9 cellular contexts compared by ENCODE assay signal in the genomic region with DNA sequence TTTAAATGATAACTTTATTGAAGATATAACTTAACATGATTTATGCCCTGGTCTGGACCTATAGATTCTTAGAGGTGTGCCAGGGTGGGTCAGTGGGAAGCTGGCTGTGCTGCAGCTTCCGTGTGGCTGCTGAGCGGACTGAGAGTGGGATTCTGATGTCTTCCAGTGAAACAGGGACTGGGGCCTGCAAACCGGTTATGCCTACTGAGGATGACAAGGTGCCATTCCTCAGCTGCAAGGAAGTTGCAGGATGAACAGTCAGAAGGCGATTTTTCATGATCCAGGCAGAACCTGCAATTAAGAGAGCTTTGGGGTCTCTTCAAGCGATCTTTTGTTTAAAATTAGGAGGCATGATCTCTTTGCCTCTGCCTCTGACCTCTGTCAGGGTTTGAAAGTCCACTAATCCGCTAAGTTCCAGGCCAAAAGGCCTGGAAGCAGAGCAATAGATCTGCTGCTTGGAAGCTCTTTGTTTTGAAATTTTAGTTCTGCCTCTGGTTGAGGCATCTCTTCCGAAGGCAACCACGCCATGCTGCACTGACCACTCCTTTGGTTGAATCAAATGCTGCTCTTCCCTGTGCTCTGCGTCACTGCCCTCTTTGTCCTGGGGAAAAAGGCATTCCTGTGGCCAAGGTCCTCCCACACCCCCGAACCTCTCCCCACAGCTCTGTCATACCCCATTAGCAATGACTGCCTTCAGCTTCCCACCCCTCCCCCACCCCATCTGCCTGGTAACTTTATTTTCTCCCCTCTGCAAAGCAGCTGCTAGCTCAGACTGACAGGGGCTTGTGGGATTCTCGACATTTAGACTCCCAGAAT. TPM values are rescaled to one million over a fixed set of nuclear protein-coding genes. Genes with fewer than 3 reads are reported as not detected.
A peak's percentile ranks its signal among the peaks of the same experiment; 100 is the strongest.
DNase-seq lines count a peak whose midpoint lies in the region; ATAC-seq, FAIRE-seq and TF ChIP-seq lines count a peak whose summit lies in the region.
"Had no signal": no experiment of that assay in that cellular context is flagged by ENCODE, and none has a peak within 500 bp of the region (broad histone marks: within the 10 kb centered on the region; RNA-seq: fewer than 3 reads in every experiment).

No MANE protein-coding gene starts in this region.

- H3K4me3 Mint-ChIP-seq in activated naive CD4-positive, alpha-beta T cell treated with anti-CD3 and anti-CD28 coated beads, Interleukin-2, amount 50 U/mL, for 24 hours: peak overlapping the region; percentile 72
- peak overlapping the region; percentile 93 for H3K4me3 Mint-ChIP-seq in glutamatergic neuron (ENCODE audit: unreplicated experiment)

- TF ChIP-seq POLR2A in GM18505 (IDR thresholded peaks at IDR 0.05; ENCODE audit: borderline replicate concordance, extremely low read depth, insufficient read depth, insufficient read length): no peak

- H3K4me1 Mint-ChIP-seq in activated naive CD4-positive, alpha-beta T cell treated with anti-CD3 and anti-CD28 coated beads, Interleukin-2, amount 50 U/mL, for 24 hours: peaks cover 72% of the 10 kb centered on the region
- peaks cover 33% of the 10 kb centered on the region for H3K4me1 Mint-ChIP-seq in glutamatergic neuron (ENCODE audit: low read depth, unreplicated experiment)

- ATAC-seq in GM18505 (IDR thresholded peaks at IDR 0.05; ENCODE audit: unreplicated experiment): no peak

- H3K36me3 ChIP-seq in thymus (ENCODE audit: control insufficient read depth, insufficient read depth): no peaks in the 10 kb centered on the region

- in situ Hi-C loops in SK-MEL-5 (cut with HindIII; ENCODE audit: low pct_unique_long_range_greater_than_20kb, low sequenced_read_pairs): no loop called here

- no peaks in the 10 kb centered on the region for H3K9me3 Mint-ChIP-seq in activated naive CD4-positive, alpha-beta T cell treated with anti-CD3 and anti-CD28 coated beads, Interleukin-2, amount 50 U/mL, for 24 hours
- peaks cover 29% of the 10 kb centered on the region for H3K9me3 Mint-ChIP-seq in glutamatergic neuron (ENCODE audit: unreplicated experiment)

- peak overlapping the region; percentile 96 for H3K27ac Mint-ChIP-seq in activated naive CD4-positive, alpha-beta T cell treated with anti-CD3 and anti-CD28 coated beads, Interleukin-2, amount 50 U/mL, for 24 hours
- peak overlapping the region; percentile 100 for H3K27ac Mint-ChIP-seq in glutamatergic neuron (ENCODE audit: unreplicated experiment)

- WGBS in thymus: 84% methylated on average over 11 of the region's 11 CpGs

- H3K27me3 Mint-ChIP-seq in activated naive CD4-positive, alpha-beta T cell treated with anti-CD3 and anti-CD28 coated beads, Interleukin-2, amount 50 U/mL, for 24 hours: no peaks in the 10 kb centered on the region
- H3K27me3 Mint-ChIP-seq in glutamatergic neuron (ENCODE audit: unreplicated experiment): peaks cover 21% of the 10 kb centered on the region

- no peaks in the 10 kb centered on the region for H3K9me3 ChIP-seq in thymus (ENCODE audit: control insufficient read depth)

- peaks cover 26% of the 10 kb centered on the region for H3K4me1 ChIP-seq in thymus (ENCODE audit: control insufficient read depth, insufficient read depth, low read length)

- H3K27ac ChIP-seq in thymus (ENCODE audit: low read depth): peak overlapping the region; percentile 36
- H3K27ac ChIP-seq: epithelial cell of prostate had no signal

- TF ChIP-seq CTCF in glutamatergic neuron (IDR thresholded peaks at IDR 0.05; ENCODE audit: partially characterized antibody, unreplicated experiment) (no peak), GM10248 (IDR thresholded peaks at IDR 0.05; ENCODE audit: control extremely low read depth, extremely low read depth, low read depth, missing control alignments) (no peak)

- POLR2A ChIA-PET in GM10248 (lab: Yijun Ruan, JAX): no interaction called here

- peaks cover 1% of the 10 kb centered on the region for H3K36me3 Mint-ChIP-seq in activated naive CD4-positive, alpha-beta T cell treated with anti-CD3 and anti-CD28 coated beads, Interleukin-2, amount 50 U/mL, for 24 hours
- peaks cover 6% of the 10 kb centered on the region for H3K36me3 Mint-ChIP-seq in glutamatergic neuron (ENCODE audit: unreplicated experiment)

- H3K4me3 ChIP-seq in thymus (ENCODE audit: low read length): no peak overlapping the region

- no peaks in the 10 kb centered on the region for H3K27me3 ChIP-seq in thymus (ENCODE audit: control insufficient read depth, insufficient read depth)

- FAIRE-seq in GM19239 (lab: Jason Lieb, UNC): no peak

- CTCF ChIA-PET in GM10248 (lab: Yijun Ruan, JAX): interaction anchor here (1.0 to 2.2 kb wide), 12 partner anchors 10 to 112 kb away, joined by 3 to 9 read pairs (median 5); no protein-coding TSS in a partner anchor

- no peak for DNase-seq in activated naive CD4-positive, alpha-beta T cell treated with anti-CD3 and anti-CD28 coated beads, Interleukin-2, amount 50 U/mL, for 16 hours
- DNase-seq in SK-MEL-5 (ENCODE audit: low read depth, low spot score) (peak; percentile 16), glutamatergic neuron (peak; percentile 76), GM19239 (ENCODE audit: insufficient read length, low spot score) (no peak), GM10248 (ENCODE audit: extremely low spot score) (no peak)

RNA-seq across cellular contexts. Expression of a gene that starts 2.0 kb away (rescaled TPM):
- 0.16 and 0.67 TPM in 2 replicates for total RNA-seq in SK-MEL-5 (2014; rRNA removed; shearing (Covaris generic))
- polyA plus RNA-seq in SK-MEL-5 (2015; cell fraction: cytosol; rRNA removed): 0.39 and 0.74 TPM in 2 replicates
- polyA plus RNA-seq in SK-MEL-5 (2015; cell fraction: nucleus; rRNA removed): 0.19 and 1.8 TPM in 2 replicates
- 166 TPM for total RNA-seq in glutamatergic neuron (ENCODE audit: unreplicated experiment)
- 1.0 TPM for polyA plus RNA-seq in thymus

RNA-seq across cellular contexts. Expression of a gene that starts 2.1 kb away (rescaled TPM):
- total RNA-seq in SK-MEL-5 (2014; rRNA removed; shearing (Covaris generic)): 28.5 and 33.1 TPM in 2 replicates
- polyA plus RNA-seq in SK-MEL-5 (2015; cell fraction: cytosol; rRNA removed): 26.0 and 29.3 TPM in 2 replicates
- polyA plus RNA-seq in SK-MEL-5 (2015; cell fraction: nucleus; rRNA removed): 7.8 and 14.6 TPM in 2 replicates
- total RNA-seq in glutamatergic neuron (ENCODE audit: unreplicated experiment): 33.0 TPM
- polyA plus RNA-seq in thymus: 5.7 TPM

RNA-seq across cellular contexts. Expression of a gene that starts 25.5 kb away (rescaled TPM):
- 337 and 381 TPM in 2 replicates for total RNA-seq in SK-MEL-5 (2014; rRNA removed; shearing (Covaris generic))
- 199 and 237 TPM in 2 replicates for polyA plus RNA-seq in SK-MEL-5 (2015; cell fraction: cytosol; rRNA removed)
- polyA plus RNA-seq in SK-MEL-5 (2015; cell fraction: nucleus; rRNA removed): 135 and 153 TPM in 2 replicates
- 254 TPM for total RNA-seq in glutamatergic neuron (ENCODE audit: unreplicated experiment)
- polyA plus RNA-seq in thymus: 113 TPM

Comparison
In these comparisons a context has a peak if more than half of its experiments do, and no peak if none do; other contexts are left out.
1. DNase-seq: peak in SK-MEL-5 (single experiment) and glutamatergic neuron (single experiment); none in activated naive CD4-positive, alpha-beta T cell treated with anti-CD3 and anti-CD28 coated beads, Interleukin-2, amount 50 U/mL, for 16 hours (single experiment), GM19239 (single experiment) and GM10248 (single experiment).
2. RNA of a gene that starts 2.0 kb away (total RNA-seq): 166 TPM in glutamatergic neuron (single experiment); 0.16 to 0.67 TPM in SK-MEL-5; every median in the first group is over 100 times any median in the second.